In the genomic region with DNA sequence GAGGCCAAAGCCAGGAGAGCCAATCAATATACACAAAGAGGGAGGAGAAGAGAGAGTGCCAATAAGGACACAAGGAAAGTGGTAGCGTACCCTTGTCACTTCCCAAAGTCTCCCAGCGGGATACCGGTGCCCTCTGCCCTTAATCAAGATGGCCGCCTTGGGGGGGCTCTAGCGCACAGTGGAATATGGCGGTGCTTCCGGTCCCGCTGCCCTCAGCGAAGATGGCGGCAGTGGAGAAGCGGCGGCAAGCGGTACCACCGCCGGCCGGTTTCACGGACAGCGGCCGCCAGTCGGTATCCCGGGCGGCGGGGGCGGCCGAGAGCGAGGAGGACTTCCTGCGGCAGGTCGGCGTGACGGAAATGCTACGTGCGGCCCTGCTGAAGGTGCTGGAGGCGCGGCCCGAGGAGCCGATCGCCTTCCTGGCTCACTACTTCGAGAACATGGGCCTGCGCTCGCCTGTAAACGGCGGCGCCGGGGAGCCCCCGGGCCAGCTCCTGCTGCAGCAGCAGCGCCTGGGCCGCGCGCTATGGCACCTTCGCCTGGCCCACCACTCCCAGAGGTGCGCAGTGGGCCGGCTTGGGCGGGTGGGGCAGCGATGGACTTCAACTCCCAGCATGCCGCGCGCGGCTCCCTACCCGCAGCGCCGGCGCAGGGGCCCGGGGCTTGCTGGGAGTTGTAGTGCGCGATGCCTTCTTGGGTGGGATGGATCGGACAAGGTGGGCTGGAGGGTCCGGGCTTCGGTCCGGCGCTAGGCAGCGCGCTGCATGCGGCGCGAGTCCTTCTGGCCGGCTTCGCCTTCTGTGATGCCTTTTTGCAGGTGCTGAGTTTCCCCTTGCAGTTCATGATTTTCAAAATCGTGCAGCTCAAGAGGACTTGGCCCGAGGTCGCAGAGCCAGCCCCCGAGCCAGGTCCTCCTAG, we compare ENCODE assay signal across 8 cellular contexts. TPM values are rescaled to one million over a fixed set of nuclear protein-coding genes. Genes with fewer than 3 reads are reported as not detected.
DNase-seq lines count a peak whose midpoint lies in the region; ATAC-seq and TF ChIP-seq lines count a peak whose summit lies in the region.

Gene TPGS1, plus strand, starts transcription at position 212 of the 918 bp plus-strand sequence. Its CDS starts 10 bp downstream, at position 222.

- H3K27me3 Mint-ChIP-seq in activated naive CD4-positive, alpha-beta T cell treated with anti-CD3 and anti-CD28 coated beads, Interleukin-2, amount 10 ng/mL, durations not matched to agents 7 days and 5 days: no peaks in the 10 kb centered on the region

- H3K27ac ChIP-seq in KOPT-K1 (ENCODE audit: low read depth, low read length, poor library complexity, severe bottlenecking) (peak within 1 kb of the TSS; percentile 95), testis (peak within 1 kb of the TSS; percentile 81 to 89)

- peak; percentile 46 for ATAC-seq in GM21737 (IDR thresholded peaks at IDR 0.05; ENCODE audit: unreplicated experiment)
- ATAC-seq in omental fat pad (ENCODE audit: low FRiP score): peak; percentile 93

- H3K36me3 Mint-ChIP-seq in activated naive CD4-positive, alpha-beta T cell treated with anti-CD3 and anti-CD28 coated beads, Interleukin-2, amount 10 ng/mL, durations not matched to agents 7 days and 5 days: peaks cover 7% of the 10 kb centered on the region

- no peaks in the 10 kb centered on the region for H3K36me3 ChIP-seq in KOPT-K1 (ENCODE audit: insufficient read depth, low read length)
- no peaks in the 10 kb centered on the region for H3K36me3 ChIP-seq in testis (ENCODE audit: low read depth, missing control alignments)

- peak within 1 kb of the TSS; percentile 90 for H3K4me3 Mint-ChIP-seq in activated naive CD4-positive, alpha-beta T cell treated with anti-CD3 and anti-CD28 coated beads, Interleukin-2, amount 10 ng/mL, durations not matched to agents 7 days and 5 days

- intact Hi-C loops in testis (cut with DNase I; ENCODE audit: low total_unique reads): no loop called here

- H3K9me3 ChIP-seq in KOPT-K1 (ENCODE audit: insufficient read depth, low read length, poor library complexity, severe bottlenecking) (no peaks in the 10 kb centered on the region), testis (no peaks in the 10 kb centered on the region)

- peaks cover under 1% of the 10 kb centered on the region for H3K9me3 Mint-ChIP-seq in activated naive CD4-positive, alpha-beta T cell treated with anti-CD3 and anti-CD28 coated beads, Interleukin-2, amount 10 ng/mL, durations not matched to agents 7 days and 5 days

- H3K27ac Mint-ChIP-seq in activated naive CD4-positive, alpha-beta T cell treated with anti-CD3 and anti-CD28 coated beads, Interleukin-2, amount 10 ng/mL, durations not matched to agents 7 days and 5 days: peak within 1 kb of the TSS; percentile 98

- peak within 1 kb of the TSS; percentile 88 to 96 for H3K4me3 ChIP-seq in testis

- peak; percentile 99 for DNase-seq in ELF-1 (ENCODE audit: low read depth, low spot score)
- DNase-seq in SK-N-DZ (ENCODE audit: low spot score): peak; percentile 85
- DNase-seq in activated naive CD4-positive, alpha-beta T cell treated with anti-CD3 and anti-CD28 coated beads, Interleukin-2, amount 10 ng/mL, durations not matched to agents 7 days and 5 days: peak; percentile 91
- peak; percentile 81 for DNase-seq in globus pallidus (ENCODE audit: low spot score)
- DNase-seq in omental fat pad (ENCODE audit: low spot score): peak; percentile 89
- DNase-seq in testis: peak; percentile 89

- no peak for TF ChIP-seq POLR2A in testis (IDR thresholded peaks at IDR 0.05)

- H3K4me1 ChIP-seq in testis: peaks cover 14% of the 10 kb centered on the region

- peaks cover 57% of the 10 kb centered on the region for H3K4me1 Mint-ChIP-seq in activated naive CD4-positive, alpha-beta T cell treated with anti-CD3 and anti-CD28 coated beads, Interleukin-2, amount 10 ng/mL, durations not matched to agents 7 days and 5 days

- TF ChIP-seq CTCF in omental fat pad (IDR thresholded peaks at IDR 0.05) (peak in 1 of 3 donors; percentile 3), testis (IDR thresholded peaks at IDR 0.05) (peak in 1 of 3 experiments; percentile 46)

- 1% methylated on average over 32 to 76 of the region's 81 CpGs for WGBS in testis, 2 donors

- CTCF ChIA-PET in activated naive CD4-positive, alpha-beta T cell treated with anti-CD3 and anti-CD28 coated beads, Interleukin-2, amount 10 ng/mL, durations not matched to agents 7 days and 5 days (lab: Charles Lee): interaction anchor here (0.7 to 3.5 kb wide), 9 partner anchors 13 to 212 kb away, joined by 3 to 18 read pairs (median 4); partner anchors contain the start of genes CDC34 and MADCAM1

- H3K27me3 ChIP-seq in testis: no peaks in the 10 kb centered on the region

RNA-seq across cellular contexts. Expression of gene TPGS1, which starts in this region (rescaled TPM):
- 33.8 and 44.2 TPM in 2 replicates for polyA plus RNA-seq in SK-N-DZ (2014; cell fraction: cytosol; rRNA removed)
- 31.9 and 56.0 TPM in 2 replicates for polyA plus RNA-seq in SK-N-DZ (2014; cell fraction: nucleus; rRNA removed)
- 10 to 100 TPM; 45.5 to 61.2 (median 46.1) TPM for total RNA-seq in omental fat pad
- total RNA-seq in testis: 100 to 1,000 TPM in 1 of 2 donors, 10 to 100 TPM in 1; 98.5 to 104 TPM
- 5.4 TPM for polyA plus RNA-seq in testis (ENCODE audit: insufficient read depth, low read depth, low replicate concordance)

Comparison
In these comparisons a context has a peak if more than half of its experiments do, and no peak if none do; other contexts are left out.
1. Peak in every context shown above with its lines: DNase-seq, ATAC-seq, H3K4me3 ChIP-seq and H3K27ac ChIP-seq.